In genomic region chrX:49162620-49163019, GRCh38 we compare ENCODE assay signal across 8 cellular contexts. TPM values are rescaled to one million over a fixed set of nuclear protein-coding genes. Genes with fewer than 3 reads are reported as not detected.
DNase-seq lines count a peak whose midpoint lies in the region; ATAC-seq and TF ChIP-seq lines count a peak whose summit lies in the region.

TSS of gene MAGIX (plus strand) at chrX:49162758. CDS start at chrX:49162890, 132 bp downstream.

- no peaks in the 10 kb centered on the region for H3K9me3 Mint-ChIP-seq in activated naive CD4-positive, alpha-beta T cell treated with anti-CD3 and anti-CD28 coated beads, Interleukin-2, amount 10 ng/mL, durations not matched to agents 7 days and 5 days

- H3K27ac Mint-ChIP-seq in activated naive CD4-positive, alpha-beta T cell treated with anti-CD3 and anti-CD28 coated beads, Interleukin-2, amount 10 ng/mL, durations not matched to agents 7 days and 5 days, result peak within 1 kb of the TSS; percentile 37

- H3K9me3 ChIP-seq in breast epithelium, result no peaks in the 10 kb centered on the region
- H3K9me3 ChIP-seq in lung (ENCODE audit: control insufficient read depth in 2 of 2, insufficient read depth in 1 of 2, low read length in 1 of 2), result peaks cover 0 to 6% of the 10 kb centered on the region in 2 donors
- H3K9me3 ChIP-seq in upper lobe of left lung, result no peaks in the 10 kb centered on the region

- peak within 1 kb of the TSS; percentile 76 for H3K4me3 Mint-ChIP-seq in activated naive CD4-positive, alpha-beta T cell treated with anti-CD3 and anti-CD28 coated beads, Interleukin-2, amount 10 ng/mL, durations not matched to agents 7 days and 5 days

- 70 to 74% methylated on average over 18 to 28 of the region's 28 CpGs for WGBS in lung, 2 donors
- WGBS in upper lobe of left lung, 2 donors, result 70 to 80% methylated on average over 6 to 28 of the region's 28 CpGs

- peak within 1 kb of the TSS; percentile 87 to 98 for H3K27ac ChIP-seq in breast epithelium
- peak within 1 kb of the TSS; percentile 74 to 89 for H3K27ac ChIP-seq in lung (ENCODE audit: low read depth in 1 of 2, low read length in 1 of 2)
- H3K27ac ChIP-seq in upper lobe of left lung, result peak within 1 kb of the TSS; percentile 86 to 97 (median 90)

- intact Hi-C loops in breast epithelium (cut with DNase I; ENCODE audit: low total_unique reads), result no loop called here
- intact Hi-C loops in sciatic nerve (cut with DNase I), result no loop called here

- no peaks in the 10 kb centered on the region for H3K36me3 Mint-ChIP-seq in activated naive CD4-positive, alpha-beta T cell treated with anti-CD3 and anti-CD28 coated beads, Interleukin-2, amount 10 ng/mL, durations not matched to agents 7 days and 5 days

- no peak for TF ChIP-seq EP300 in upper lobe of left lung (IDR thresholded peaks at IDR 0.05)

- H3K36me3 ChIP-seq in breast epithelium (no peaks in the 10 kb centered on the region), lung (ENCODE audit: control insufficient read depth in 2 of 2, insufficient read depth in 2 of 2, low read length in 2 of 2) (no peaks in the 10 kb centered on the region), upper lobe of left lung (no peaks in the 10 kb centered on the region)

- H3K27me3 ChIP-seq in breast epithelium (peaks cover 0 to 23% of the 10 kb centered on the region in 2 donors), lung (ENCODE audit: control insufficient read depth, insufficient read depth) (no peaks in the 10 kb centered on the region), upper lobe of left lung (peaks cover 0 to 5% (median 0%) of the 10 kb centered on the region in 4 donors)

- H3K4me3 ChIP-seq in breast epithelium, result peak within 1 kb of the TSS; percentile 36 to 70 (median 51)
- H3K4me3 ChIP-seq in lung, result peak within 1 kb of the TSS; percentile 11
- peak within 1 kb of the TSS in 3 of 4 donors; percentile 38 to 54 (median 50) for H3K4me3 ChIP-seq in upper lobe of left lung

- DNase-seq in activated naive CD4-positive, alpha-beta T cell treated with anti-CD3 and anti-CD28 coated beads, Interleukin-2, amount 10 ng/mL, durations not matched to agents 7 days and 5 days, result no peak
- no peak for DNase-seq in activated naive CD4-positive, alpha-beta T cell treated with anti-CD3 and anti-CD28 coated beads, Interleukin-2, amount 50 U/mL, for 16 hours
- DNase-seq in breast epithelium (ENCODE audit: low spot score in 2 of 2) (no peak), lung (ENCODE audit: low spot score) (no peak), upper lobe of left lung (peak in 1 of 2 donors; percentile 89), sciatic nerve (ENCODE audit: low spot score) (no peak), H4 (ENCODE audit: low spot score) (no peak)
- no peak for DNase-seq in activated CD4-positive, alpha-beta T cell treated with anti-CD3 and anti-CD28 coated beads for 1 hour

- ATAC-seq in lung (ENCODE audit: insufficient read depth, low FRiP score) (no peak), upper lobe of left lung (ENCODE audit: low FRiP score in 2 of 2) (no peak), sciatic nerve (no peak)

- TF ChIP-seq CTCF in breast epithelium (IDR thresholded peaks at IDR 0.05) (no peak), lung (IDR thresholded peaks at IDR 0.05; ENCODE audit: control extremely low read depth, extremely low read depth) (no peak), upper lobe of left lung (IDR thresholded peaks at IDR 0.05) (peak in 1 of 6 experiments; percentile 6)

- H3K4me1 ChIP-seq in breast epithelium, result no peaks in the 10 kb centered on the region
- peaks cover 0 to 5% of the 10 kb centered on the region in 2 donors for H3K4me1 ChIP-seq in lung (ENCODE audit: control insufficient read depth in 2 of 2, insufficient read depth in 2 of 2, low read length in 2 of 2)
- H3K4me1 ChIP-seq in upper lobe of left lung, result peaks cover 0 to 20% (median 3%) of the 10 kb centered on the region in 4 donors

- peaks cover 34% of the 10 kb centered on the region for H3K4me1 Mint-ChIP-seq in activated naive CD4-positive, alpha-beta T cell treated with anti-CD3 and anti-CD28 coated beads, Interleukin-2, amount 10 ng/mL, durations not matched to agents 7 days and 5 days

- peaks cover 23% of the 10 kb centered on the region for H3K27me3 Mint-ChIP-seq in activated naive CD4-positive, alpha-beta T cell treated with anti-CD3 and anti-CD28 coated beads, Interleukin-2, amount 10 ng/mL, durations not matched to agents 7 days and 5 days

- no peak for TF ChIP-seq POLR2A in breast epithelium (IDR thresholded peaks at IDR 0.05)
- peak in 1 of 4 donors; percentile 46 for TF ChIP-seq POLR2A in upper lobe of left lung (IDR thresholded peaks at IDR 0.05)

- CTCF ChIA-PET in activated naive CD4-positive, alpha-beta T cell treated with anti-CD3 and anti-CD28 coated beads, Interleukin-2, amount 10 ng/mL, durations not matched to agents 7 days and 5 days (lab: Charles Lee), result no interaction called here

RNA-seq across cellular contexts. Expression of gene MAGIX, which starts in this region (rescaled TPM):
- total RNA-seq in breast epithelium (10 to 100 TPM in 1 of 3 donors, 1 to 10 TPM in 2; 1.3 to 12.4 (median 4.9) TPM), lung (10 to 100 TPM in 1 of 2 donors, 1 to 10 TPM in 1; 7.3 to 15.2 TPM), upper lobe of left lung (10 to 100 TPM in 4 of 6 donors, 1 to 10 TPM in 2; 7.3 to 16.3 (median 12.9) TPM), sciatic nerve (1.0 TPM)
- polyA plus RNA-seq in lung, result 10 to 100 TPM in 1 of 2 donors, 1 to 10 TPM in 1; 9.8 to 19.0 TPM
- 0.48 and 2.3 TPM in 2 replicates for total RNA-seq in H4 (2014; rRNA removed; shearing (Covaris generic))
